1 cellular context compared by ENCODE assay signal in genomic region chr17:74354123-74354522, GRCh38.
A peak's percentile ranks its signal among the peaks of the same experiment; 100 is the strongest.
TF ChIP-seq lines count a peak whose summit lies in the region.

No MANE protein-coding gene starts in this region.

TF ChIP-seq in HepG2, 621 proteins besides CTCF, POLR2A, EP300 and RAD21 (continued from another document and continues in another):
- TF ChIP-seq KIAA2018 (CRISPR knock-in tag; IDR thresholded peaks at IDR 0.05; ENCODE audit: borderline replicate concordance): no peak
- TF ChIP-seq ONECUT2 (CRISPR knock-in tag; IDR thresholded peaks at IDR 0.05): no peak
- 0 out of 2 replicates have a peak, but pooled peaks have one; percentile 48 for TF ChIP-seq ZBTB26 (CRISPR knock-in tag; IDR thresholded peaks at IDR 0.05; ENCODE audit: borderline replicate concordance)
- TF ChIP-seq ZBTB42 (CRISPR knock-in tag; IDR thresholded peaks at IDR 0.05): peak; percentile 51; the same call in 1 of the 2 replicates
- no peak for TF ChIP-seq ARID2 (CRISPR knock-in tag; IDR thresholded peaks at IDR 0.05; ENCODE audit: borderline replicate concordance)
- peak; percentile 70; the same call in 1 of the 2 replicates for TF ChIP-seq GABPB1 (CRISPR knock-in tag; IDR thresholded peaks at IDR 0.05)
- TF ChIP-seq ZNF343 (CRISPR knock-in tag; IDR thresholded peaks at IDR 0.05): no peak
- no peak for TF ChIP-seq ZNF740 (CRISPR knock-in tag; IDR thresholded peaks at IDR 0.05)
- TF ChIP-seq PRDM10 (CRISPR knock-in tag; IDR thresholded peaks at IDR 0.05; ENCODE audit: low read depth): no peak
- TF ChIP-seq MIER2 (CRISPR knock-in tag; IDR thresholded peaks at IDR 0.05): peak; percentile 54; the same call in 1 of the 2 replicates
- no peak for TF ChIP-seq ATAD3A (CRISPR knock-in tag; IDR thresholded peaks at IDR 0.05)
- TF ChIP-seq MAX (IDR thresholded peaks at IDR 0.05): 0 out of 2 replicates have a peak, but pooled peaks have one; percentile 51
- no peak for TF ChIP-seq TFDP2 (CRISPR knock-in tag; IDR thresholded peaks at IDR 0.05)
- TF ChIP-seq ARNT2 (CRISPR knock-in tag; IDR thresholded peaks at IDR 0.05; ENCODE audit: low read depth): peak; percentile 74
- TF ChIP-seq SP1 (IDR thresholded peaks at IDR 0.05): no peak
- peak; percentile 44; the same call in 1 of the 2 replicates for TF ChIP-seq SP1 (CRISPR knock-in tag; IDR thresholded peaks at IDR 0.05)
- no peak for TF ChIP-seq ZBTB34 (CRISPR knock-in tag; IDR thresholded peaks at IDR 0.05)
- peak; percentile 86 for TF ChIP-seq ADNP (CRISPR knock-in tag; IDR thresholded peaks at IDR 0.05)
- no peak for TF ChIP-seq ZNF800 (CRISPR knock-in tag; IDR thresholded peaks at IDR 0.05)
- 0 out of 2 replicates have a peak, but pooled peaks have one; percentile 47 for TF ChIP-seq ZNF761 (CRISPR knock-in tag; conservative IDR thresholded peaks at IDR 0.05)
- no peak for TF ChIP-seq ASH2L (IDR thresholded peaks at IDR 0.05; ENCODE audit: insufficient read length, low read depth, low read length)
- no peak for TF ChIP-seq ZNF207 (IDR thresholded peaks at IDR 0.05; ENCODE audit: borderline replicate concordance)
- TF ChIP-seq ZNF580 (CRISPR knock-in tag; IDR thresholded peaks at IDR 0.05; ENCODE audit: borderline replicate concordance, low read depth): peak; percentile 99
- TF ChIP-seq PPARG (CRISPR knock-in tag; conservative IDR thresholded peaks at IDR 0.05): 0 out of 2 replicates have a peak, but pooled peaks have one; percentile 52
- TF ChIP-seq MIXL1 (CRISPR knock-in tag; IDR thresholded peaks at IDR 0.05): no peak
- TF ChIP-seq NRL (CRISPR knock-in tag; IDR thresholded peaks at IDR 0.05; ENCODE audit: borderline replicate concordance): 0 out of 2 replicates have a peak, but pooled peaks have one; percentile 51
- peak; percentile 90 for TF ChIP-seq KDM2A (CRISPR knock-in tag; IDR thresholded peaks at IDR 0.05; ENCODE audit: borderline replicate concordance, low read depth)
- peak; percentile 77; the same call in 1 of the 2 replicates for TF ChIP-seq ZFP91 (CRISPR knock-in tag; IDR thresholded peaks at IDR 0.05; ENCODE audit: borderline replicate concordance)
- no peak for TF ChIP-seq GPBP1L1 (CRISPR knock-in tag; IDR thresholded peaks at IDR 0.05)
- 0 out of 2 replicates have a peak, but pooled peaks have one; percentile 61 for TF ChIP-seq ATF7-NPFF (CRISPR knock-in tag; IDR thresholded peaks at IDR 0.05; ENCODE audit: low read depth)
